Comparison of ENCODE assay signal across 9 cellular contexts in the genomic region with DNA sequence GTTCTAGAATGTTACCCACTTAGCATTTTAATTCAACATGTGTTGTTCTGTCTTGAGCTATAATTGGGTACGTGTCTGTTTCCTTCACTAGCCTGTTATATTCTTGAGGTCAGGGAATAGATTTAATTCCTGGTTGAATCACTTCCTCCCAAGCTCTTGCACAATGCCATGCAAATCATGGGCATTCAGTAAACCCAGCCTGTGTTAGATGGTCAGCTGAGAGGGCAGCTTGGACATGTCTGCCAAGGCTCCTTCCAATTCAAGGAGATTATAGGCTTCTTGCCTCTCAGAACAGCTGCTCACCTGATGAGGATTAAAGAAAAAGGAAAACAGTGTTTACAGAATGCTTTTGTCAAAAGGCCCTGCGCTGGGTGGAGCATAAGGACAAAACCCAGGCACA. TPM values are rescaled to one million over a fixed set of nuclear protein-coding genes. Genes with fewer than 3 reads are reported as not detected.
A peak's percentile ranks its signal among the peaks of the same experiment; 100 is the strongest.
DNase-seq lines count a peak whose midpoint lies in the region; ATAC-seq, FAIRE-seq and TF ChIP-seq lines count a peak whose summit lies in the region.
"Had no signal": no experiment of that assay in that cellular context is flagged by ENCODE, and none has a peak within 500 bp of the region (broad histone marks: within the 10 kb centered on the region; RNA-seq: fewer than 3 reads in every experiment).

No MANE protein-coding gene starts in this region.

- no peaks in the 10 kb centered on the region for H3K4me1 Mint-ChIP-seq in T-helper 2 cell treated with Interferon-gamma antibody and Interleukin-4, amounts not matched to agents 5 μg/mL and 100 μg/mL, for 36 hours (ENCODE audit: low read depth)

- no peak overlapping the region for H3K27ac Mint-ChIP-seq in T-helper 2 cell treated with Interferon-gamma antibody and Interleukin-4, amounts not matched to agents 5 μg/mL and 100 μg/mL, for 36 hours

- intact Hi-C loops in ascending aorta (cut with DNase I): loop anchor here (2.0 kb wide), 1 partner anchor 16 kb away; no protein-coding TSS in a partner anchor
- intact Hi-C loops in upper lobe of right lung (cut with DNase I): no loop called here

- no peak overlapping the region for H3K4me3 Mint-ChIP-seq in T-helper 2 cell treated with Interferon-gamma antibody and Interleukin-4, amounts not matched to agents 5 μg/mL and 100 μg/mL, for 36 hours

- no peak for TF ChIP-seq CTCF in ascending aorta (IDR thresholded peaks at IDR 0.05)
- TF ChIP-seq CTCF in kidney epithelial cell (IDR thresholded peaks at IDR 0.05; ENCODE audit: insufficient read depth, low read length, poor library complexity, severe bottlenecking): no peak
- TF ChIP-seq CTCF in upper lobe of right lung (IDR thresholded peaks at IDR 0.05): no peak

- H3K9me3 Mint-ChIP-seq in T-helper 2 cell treated with Interferon-gamma antibody and Interleukin-4, amounts not matched to agents 5 μg/mL and 100 μg/mL, for 36 hours: no peaks in the 10 kb centered on the region

- H3K4me3 ChIP-seq in ascending aorta (no peak overlapping the region), kidney epithelial cell (ENCODE audit: low read depth, low read length) (no peak overlapping the region), upper lobe of right lung (no peak overlapping the region)
- H3K4me3 ChIP-seq: SJSA1 had no signal

- H3K27me3 Mint-ChIP-seq in T-helper 2 cell treated with Interferon-gamma antibody and Interleukin-4, amounts not matched to agents 5 μg/mL and 100 μg/mL, for 36 hours (ENCODE audit: low read depth): peaks cover 2% of the 10 kb centered on the region

- DNase-seq in HTR-8/SVneo (ENCODE audit: insufficient read length, low spot score): peak; percentile 88
- peak in 1 of 2 donors; percentile 79 for DNase-seq in ascending aorta (ENCODE audit: low spot score in 2 of 2)
- DNase-seq in kidney epithelial cell (ENCODE audit: low read depth): peak; percentile 73
- DNase-seq in upper lobe of right lung: no peak
- no peak for DNase-seq in T-helper 2 cell treated with Interferon-gamma antibody and Interleukin-4, amounts not matched to agents 5 μg/mL and 100 μg/mL, for 36 hours (ENCODE audit: low spot score)
- no peak for DNase-seq in activated effector memory CD4-positive, alpha-beta T cell treated with anti-CD3 and anti-CD28 coated beads, Interleukin-2, amount 50 U/mL, for 16 hours
- DNase-seq: kidney had no signal

- H3K36me3 ChIP-seq in ascending aorta (no peaks in the 10 kb centered on the region), kidney epithelial cell (ENCODE audit: control insufficient read depth, insufficient read depth, low read length) (no peaks in the 10 kb centered on the region), upper lobe of right lung (no peaks in the 10 kb centered on the region)
- H3K36me3 ChIP-seq: SJSA1 had no signal

- H3K9me3 ChIP-seq in ascending aorta (no peaks in the 10 kb centered on the region), upper lobe of right lung (no peaks in the 10 kb centered on the region)
- H3K9me3 ChIP-seq: SJSA1 had no signal

- peak; percentile 62 for FAIRE-seq in HTR-8/SVneo (lab: Jason Lieb, UNC)
- FAIRE-seq: kidney had no signal

- peak overlapping the region; percentile 65 to 66 for H3K27ac ChIP-seq in ascending aorta
- peak overlapping the region; percentile 36 for H3K27ac ChIP-seq in upper lobe of right lung
- H3K27ac ChIP-seq: SJSA1 had no signal

- peaks cover 9 to 34% of the 10 kb centered on the region in 2 donors for H3K4me1 ChIP-seq in ascending aorta
- H3K4me1 ChIP-seq in upper lobe of right lung: peaks cover 28% of the 10 kb centered on the region

- H3K27me3 ChIP-seq in ascending aorta (no peaks in the 10 kb centered on the region), kidney epithelial cell (ENCODE audit: control insufficient read depth, insufficient read depth, low read length) (peaks cover 2% of the 10 kb centered on the region), upper lobe of right lung (no peaks in the 10 kb centered on the region)
- H3K27me3 ChIP-seq: SJSA1 had no signal

- peak; percentile 87 for ATAC-seq in upper lobe of right lung
- no peak for ATAC-seq in GM21367 (IDR thresholded peaks at IDR 0.05; ENCODE audit: unreplicated experiment)

- no peaks in the 10 kb centered on the region for H3K36me3 Mint-ChIP-seq in T-helper 2 cell treated with Interferon-gamma antibody and Interleukin-4, amounts not matched to agents 5 μg/mL and 100 μg/mL, for 36 hours (ENCODE audit: low read depth)

RNA-seq across cellular contexts. Expression of gene C1QTNF1, which starts 12.6 kb away (rescaled TPM):
- total RNA-seq in ascending aorta: 435 TPM
- total RNA-seq in kidney epithelial cell: 4.6 and 6.1 TPM in 2 replicates
- total RNA-seq in upper lobe of right lung: 28.3 TPM

RNA-seq across cellular contexts. Expression of gene CANT1, which starts 27.0 kb away (rescaled TPM):
- total RNA-seq in ascending aorta (67.2 TPM), kidney epithelial cell (54.6 and 70.7 TPM in 2 replicates), upper lobe of right lung (59.6 TPM)

RNA-seq across cellular contexts. Expression of gene ENGASE, which starts 38.0 kb away (rescaled TPM):
- total RNA-seq in ascending aorta (13.2 TPM), kidney epithelial cell (9.0 and 11.4 TPM in 2 replicates), upper lobe of right lung (58.2 TPM)

RNA-seq across cellular contexts. Expression of gene LGALS3BP, which starts 56.9 kb away (rescaled TPM):
- total RNA-seq in ascending aorta (365 TPM), kidney epithelial cell (283 and 378 TPM in 2 replicates), upper lobe of right lung (405 TPM)

Comparison
In these comparisons a context has a peak if more than half of its experiments do, and no peak if none do; other contexts are left out.
1. DNase-seq: peak in HTR-8/SVneo (single experiment) and kidney epithelial cell (single experiment); none in upper lobe of right lung (single experiment), T-helper 2 cell treated with Interferon-gamma antibody and Interleukin-4, amounts not matched to agents 5 μg/mL and 100 μg/mL, for 36 hours (single experiment) and activated effector memory CD4-positive, alpha-beta T cell treated with anti-CD3 and anti-CD28 coated beads, Interleukin-2, amount 50 U/mL, for 16 hours (single experiment).
2. RNA of gene C1QTNF1, which starts 12.6 kb away (total RNA-seq): 435 TPM in ascending aorta (single experiment); 28.3 TPM in upper lobe of right lung (single experiment) and 4.6 to 6.1 TPM in kidney epithelial cell; every median in the first group is over 10 times any median in the second.